ENCODE assay signal across 1 cellular context in the genomic region with DNA sequence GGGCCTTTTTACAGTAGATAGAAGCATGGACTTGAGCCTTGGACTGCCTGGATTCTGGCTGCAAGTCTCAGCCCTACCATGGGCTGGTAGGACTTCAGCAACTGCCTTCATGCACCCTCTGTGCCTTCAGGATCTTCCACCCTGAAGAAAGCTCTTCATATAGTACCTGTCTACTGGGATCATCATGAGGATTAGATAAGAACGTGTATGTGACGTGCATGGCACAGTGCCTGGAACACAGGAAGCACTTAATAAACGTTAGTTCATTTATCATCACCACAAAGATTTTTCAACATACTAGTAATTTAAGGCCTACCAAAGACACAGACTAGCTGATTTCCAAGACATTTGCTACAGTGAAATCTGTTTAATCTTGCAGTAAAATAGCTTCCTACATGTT.
TF ChIP-seq lines count a peak whose summit lies in the region.

No MANE protein-coding gene starts in this region.

TF ChIP-seq in WTC11, 78 proteins besides CTCF, POLR2A, EP300 and RAD21 (continued from another document):
- TF ChIP-seq, protein P1, sequence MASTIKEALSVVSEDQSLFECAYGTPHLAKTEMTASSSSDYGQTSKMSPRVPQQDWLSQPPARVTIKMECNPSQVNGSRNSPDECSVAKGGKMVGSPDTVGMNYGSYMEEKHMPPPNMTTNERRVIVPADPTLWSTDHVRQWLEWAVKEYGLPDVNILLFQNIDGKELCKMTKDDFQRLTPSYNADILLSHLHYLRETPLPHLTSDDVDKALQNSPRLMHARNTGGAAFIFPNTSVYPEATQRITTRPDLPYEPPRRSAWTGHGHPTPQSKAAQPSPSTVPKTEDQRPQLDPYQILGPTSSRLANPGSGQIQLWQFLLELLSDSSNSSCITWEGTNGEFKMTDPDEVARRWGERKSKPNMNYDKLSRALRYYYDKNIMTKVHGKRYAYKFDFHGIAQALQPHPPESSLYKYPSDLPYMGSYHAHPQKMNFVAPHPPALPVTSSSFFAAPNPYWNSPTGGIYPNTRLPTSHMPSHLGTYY (CRISPR knock-in tag; IDR thresholded peaks at IDR 0.05): no peak
- TF ChIP-seq JUN (CRISPR knock-in tag; IDR thresholded peaks at IDR 0.05) (no peak), ZNF423 (CRISPR knock-in tag; IDR thresholded peaks at IDR 0.05) (no peak), ZNF671 (CRISPR knock-in tag; IDR thresholded peaks at IDR 0.05) (no peak), GTF2I (CRISPR knock-in tag; conservative IDR thresholded peaks at IDR 0.05) (no peak)
- TF ChIP-seq, protein P2, sequence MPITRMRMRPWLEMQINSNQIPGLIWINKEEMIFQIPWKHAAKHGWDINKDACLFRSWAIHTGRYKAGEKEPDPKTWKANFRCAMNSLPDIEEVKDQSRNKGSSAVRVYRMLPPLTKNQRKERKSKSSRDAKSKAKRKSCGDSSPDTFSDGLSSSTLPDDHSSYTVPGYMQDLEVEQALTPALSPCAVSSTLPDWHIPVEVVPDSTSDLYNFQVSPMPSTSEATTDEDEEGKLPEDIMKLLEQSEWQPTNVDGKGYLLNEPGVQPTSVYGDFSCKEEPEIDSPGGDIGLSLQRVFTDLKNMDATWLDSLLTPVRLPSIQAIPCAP (CRISPR knock-in tag; IDR thresholded peaks at IDR 0.05): no peak
TF ChIP-seq in WTC11: peak in this region for 0.
